In genomic region chr19:39412100-39412866, GRCh38 we compare ENCODE assay signal across 8 cellular contexts. TPM values are rescaled to one million over a fixed set of nuclear protein-coding genes. Genes with fewer than 3 reads are reported as not detected.
DNase-seq lines count a peak whose midpoint lies in the region; ATAC-seq and TF ChIP-seq lines count a peak whose summit lies in the region.

TSS of gene PLEKHG2 (plus strand) at chr19:39412669. CDS start at chr19:39414087, 1,418 bp downstream.

- TF ChIP-seq CTCF in GM13976 (IDR thresholded peaks at IDR 0.05; ENCODE audit: borderline replicate concordance, control extremely low read depth, extremely low read depth, insufficient read depth, missing control alignments) = peak; percentile 90
- peak; percentile 68 to 93 (median 88) for TF ChIP-seq CTCF in heart right ventricle (IDR thresholded peaks at IDR 0.05)

- intact Hi-C loops in T-helper 1 cell treated with Interleukin-12 subunit alpha and Interleukin-12 subunit beta and Interleukin-4 antibody, amounts not matched to agents 30 ng/mL and 1 ng/mL, for 36 hours (cut with micrococcal nuclease) = loop anchor here (1.0 to 2.0 kb wide), 14 partner anchors 18 to 1339 kb away; partner anchors contain the start of genes EID2, EID2B, GMFG and MED29
- intact Hi-C loops in heart right ventricle (cut with DNase I) (loop anchor here in 5 of 10 donors (2.0 to 10.0 kb wide), 5 partner anchors 15 to 287 kb away; partner anchors contain the start of genes SAMD4B (in 3 of the 5), EID2B (in 1 of the 5), PAK4 (in 1 of the 5) and SUPT5H (in 1 of the 5)), posterior vena cava (cut with DNase I) (no loop called here)

- ATAC-seq in HG02870 (IDR thresholded peaks at IDR 0.05; ENCODE audit: unreplicated experiment) (peak; percentile 55), heart right ventricle (peak; percentile 57 to 74 (median 72))

- H3K9me3 ChIP-seq in heart right ventricle = no peaks in the 10 kb centered on the region

- 0% methylated on average over 58 to 59 of the region's 60 CpGs for WGBS in heart right ventricle, 2 donors

- H3K27ac ChIP-seq in heart right ventricle = peak within 1 kb of the TSS; percentile 94 to 100 (median 99)

- peaks cover 11 to 71% (median 53%) of the 10 kb centered on the region in 9 donors for H3K4me1 ChIP-seq in heart right ventricle

- no peaks in the 10 kb centered on the region for H3K27me3 ChIP-seq in heart right ventricle

- in situ Hi-C loops in GM13976 (cut with MboI; ENCODE audit: low sequenced_read_pairs, unreplicated experiment) = no loop called here

- DNase-seq in GM13976 (ENCODE audit: low spot score) (peak; percentile 98), NCI-H146 treated with DMSO at 0.1 percent for 48 hours (lab: John Stamatoyannopoulos, UW; ENCODE audit: unreplicated experiment) (peak; percentile 99), amniotic epithelial cell (ENCODE audit: low read depth) (peak; percentile 100), heart right ventricle (peak; percentile 94 to 98), posterior vena cava (ENCODE audit: low spot score) (peak; percentile 99), ureter (ENCODE audit: low spot score) (peak; percentile 99)

- peaks cover 6 to 37% (median 9%) of the 10 kb centered on the region in 9 donors for H3K36me3 ChIP-seq in heart right ventricle

- H3K4me3 ChIP-seq in heart right ventricle = peak within 1 kb of the TSS; percentile 66 to 98 (median 86)

RNA-seq across cellular contexts. Expression of gene PLEKHG2, which starts in this region (rescaled TPM):
- total RNA-seq in T-helper 1 cell treated with Interleukin-12 subunit alpha and Interleukin-12 subunit beta and Interleukin-4 antibody, amounts not matched to agents 30 ng/mL and 1 ng/mL, for 36 hours = 66.5 and 70.5 TPM in 2 replicates
- total RNA-seq in heart right ventricle (10 to 100 TPM in 9 of 10 donors, 1 to 10 TPM in 1; 8.3 to 23.1 (median 15.1) TPM), posterior vena cava (10 to 100 TPM; 38.1 to 48.6 TPM), ureter (38.8 TPM)
- polyA plus RNA-seq in heart right ventricle = 10 to 100 TPM in 1 of 2 donors, 1 to 10 TPM in 1; 6.9 to 22.7 TPM

Comparison
In these comparisons a context has a peak if more than half of its experiments do, and no peak if none do; other contexts are left out.
1. Peak in every context shown above with its lines: DNase-seq, ATAC-seq, H3K4me3 ChIP-seq and H3K27ac ChIP-seq.